In genomic region chr20:41339957-41340326, GRCh38 we compare ENCODE assay signal across 1 cellular context.
TF ChIP-seq lines count a peak whose summit lies in the region.

No MANE protein-coding gene starts in this region.

TF ChIP-seq in HepG2, 621 proteins besides CTCF, POLR2A, EP300 and RAD21 (continued from another document and continues in another):
- TF ChIP-seq ZNF281 (CRISPR knock-in tag; IDR thresholded peaks at IDR 0.05; ENCODE audit: borderline replicate concordance) (peak; percentile 7; the same call in 1 of the 2 replicates), SALL1 (CRISPR knock-in tag; IDR thresholded peaks at IDR 0.05) (peak; percentile 83), ZNF274 (CRISPR knock-in tag; IDR thresholded peaks at IDR 0.05) (peak; percentile 82), ZNF616 (CRISPR knock-in tag; IDR thresholded peaks at IDR 0.05; ENCODE audit: low read depth) (peak; percentile 23; the same call in 1 of the 2 replicates), GATAD2A (CRISPR knock-in tag; IDR thresholded peaks at IDR 0.05) (peak; percentile 79), FOXK1 (CRISPR knock-in tag; IDR thresholded peaks at IDR 0.05; ENCODE audit: borderline replicate concordance, low read depth) (peak; percentile 44; the same call in 1 of the 2 replicates), ZFP41 (CRISPR knock-in tag; IDR thresholded peaks at IDR 0.05; ENCODE audit: borderline replicate concordance) (no peak; the same call in 1 of the 2 replicates), ZBTB21 (CRISPR knock-in tag; IDR thresholded peaks at IDR 0.05) (no peak; the same call in 1 of the 2 replicates), TARDBP (CRISPR knock-in tag; IDR thresholded peaks at IDR 0.05) (0 out of 2 replicates have a peak, but pooled peaks have one; percentile 23), ZNF280D (CRISPR knock-in tag; IDR thresholded peaks at IDR 0.05) (peak; percentile 97), KDM5B (CRISPR knock-in tag; IDR thresholded peaks at IDR 0.05; ENCODE audit: borderline replicate concordance) (peak; percentile 82), ZNF362 (CRISPR knock-in tag; IDR thresholded peaks at IDR 0.05; ENCODE audit: borderline replicate concordance) (peak; percentile 64; the same call in 1 of the 2 replicates), NFATC3 (CRISPR knock-in tag; IDR thresholded peaks at IDR 0.05) (peak; percentile 17; the same call in 1 of the 2 replicates), GABPB1 (CRISPR knock-in tag; IDR thresholded peaks at IDR 0.05) (peak; percentile 67), FOXO4 (CRISPR knock-in tag; conservative IDR thresholded peaks at IDR 0.05) (peak; percentile 9; the same call in 1 of the 2 replicates), ZNF30 (CRISPR knock-in tag; IDR thresholded peaks at IDR 0.05) (no peak), STAG1 (CRISPR knock-in tag; IDR thresholded peaks at IDR 0.05) (peak; percentile 100), SKI (IDR thresholded peaks at IDR 0.05; ENCODE audit: partially characterized antibody) (peak; percentile 52), ZNF605 (CRISPR knock-in tag; IDR thresholded peaks at IDR 0.05) (peak; percentile 89), RXRA (CRISPR knock-in tag; IDR thresholded peaks at IDR 0.05) (peak; percentile 76), ZNF431 (CRISPR knock-in tag; IDR thresholded peaks at IDR 0.05; ENCODE audit: borderline replicate concordance, low read depth) (no peak), GMEB2 (CRISPR knock-in tag; IDR thresholded peaks at IDR 0.05; ENCODE audit: low read depth) (0 out of 2 replicates have a peak, but pooled peaks have one; percentile 15), EED (CRISPR knock-in tag; IDR thresholded peaks at IDR 0.05) (peak; percentile 89), ZMYM4 (CRISPR knock-in tag; IDR thresholded peaks at IDR 0.05) (peak; percentile 60), KDM4B (CRISPR knock-in tag; IDR thresholded peaks at IDR 0.05) (peak; percentile 17; the same call in 1 of the 2 replicates), SIN3A (IDR thresholded peaks at IDR 0.05; ENCODE audit: borderline replicate concordance, low read depth, low read length) (no peak), POGZ (CRISPR knock-in tag; IDR thresholded peaks at IDR 0.05) (peak; percentile 63; the same call in 1 of the 2 replicates), RARA (CRISPR knock-in tag; IDR thresholded peaks at IDR 0.05) (peak; percentile 10; the same call in 1 of the 2 replicates), DNMT1 (CRISPR knock-in tag; IDR thresholded peaks at IDR 0.05) (peak; percentile 92; the same call in 1 of the 2 replicates), TERF1 (CRISPR knock-in tag; IDR thresholded peaks at IDR 0.05) (no peak), NFKBIZ (CRISPR knock-in tag; IDR thresholded peaks at IDR 0.05) (peak; percentile 61; the same call in 1 of the 2 replicates), HINFP (CRISPR knock-in tag; IDR thresholded peaks at IDR 0.05; ENCODE audit: low read depth) (peak; percentile 88; the same call in 1 of the 2 replicates), ZNF580 (CRISPR knock-in tag; IDR thresholded peaks at IDR 0.05; ENCODE audit: borderline replicate concordance, low read depth) (peak; percentile 62; the same call in 1 of the 2 replicates), MYNN (CRISPR knock-in tag; IDR thresholded peaks at IDR 0.05; ENCODE audit: low read depth) (peak; percentile 42; the same call in 1 of the 2 replicates), ZNF230 (CRISPR knock-in tag; IDR thresholded peaks at IDR 0.05) (peak; percentile 42; the same call in 1 of the 2 replicates), TAF15 (IDR thresholded peaks at IDR 0.05; ENCODE audit: low read depth, low read length, poor library complexity, severe bottlenecking) (peak; percentile 93), ZNF205 (CRISPR knock-in tag; IDR thresholded peaks at IDR 0.05) (peak; percentile 16; the same call in 1 of the 2 replicates), ZBTB14 (CRISPR knock-in tag; IDR thresholded peaks at IDR 0.05) (0 out of 2 replicates have a peak, but pooled peaks have one; percentile 4), ZSCAN31 (CRISPR knock-in tag; IDR thresholded peaks at IDR 0.05; ENCODE audit: low read depth) (peak; percentile 68; the same call in 1 of the 2 replicates), ZNF383 (CRISPR knock-in tag; IDR thresholded peaks at IDR 0.05; ENCODE audit: borderline replicate concordance) (no peak), MNT (IDR thresholded peaks at IDR 0.05) (no peak), KDM2A (CRISPR knock-in tag; IDR thresholded peaks at IDR 0.05; ENCODE audit: borderline replicate concordance, low read depth) (peak; percentile 96), NFYB (CRISPR knock-in tag; IDR thresholded peaks at IDR 0.05) (peak; percentile 33; the same call in 1 of the 2 replicates), ZNF629 (CRISPR knock-in tag; conservative IDR thresholded peaks at IDR 0.05) (peak; percentile 20), NFIC (IDR thresholded peaks at IDR 0.05; ENCODE audit: low read length) (no peak), ZNF563 (CRISPR knock-in tag; IDR thresholded peaks at IDR 0.05) (peak; percentile 77; the same call in 1 of the 2 replicates), JARID2 (CRISPR knock-in tag; IDR thresholded peaks at IDR 0.05; ENCODE audit: insufficient replicate concordance) (peak; percentile 89), ZNF768 (CRISPR knock-in tag; IDR thresholded peaks at IDR 0.05) (peak; percentile 87; the same call in 1 of the 2 replicates)
